ENCODE assay signal across 1 cellular context in genomic region chr15:67839358-67839928, GRCh38.
TF ChIP-seq lines count a peak whose summit lies in the region.

No MANE protein-coding gene starts in this region.

TF ChIP-seq in GM12878, 131 proteins besides CTCF, POLR2A, EP300 and RAD21:
- TF ChIP-seq PKNOX1 (IDR thresholded peaks at IDR 0.05) (peak; percentile 43), CHD1 (IDR thresholded peaks at IDR 0.05; ENCODE audit: low read depth, low read length) (no peak), ZNF384 (IDR thresholded peaks at IDR 0.05; ENCODE audit: borderline replicate concordance, low read depth, low read length) (peak; percentile 45; the same call in 1 of the 2 replicates), STAT1 (conservative IDR thresholded peaks at IDR 0.05) (0 out of 2 replicates have a peak, but pooled peaks have one; percentile 3), TARDBP (IDR thresholded peaks at IDR 0.05; ENCODE audit: borderline replicate concordance) (no peak), MTA2 (IDR thresholded peaks at IDR 0.05; ENCODE audit: low read depth) (no peak), ATF2 (IDR thresholded peaks at IDR 0.05; ENCODE audit: low read length) (no peak)
- TF ChIP-seq, protein P1, sequence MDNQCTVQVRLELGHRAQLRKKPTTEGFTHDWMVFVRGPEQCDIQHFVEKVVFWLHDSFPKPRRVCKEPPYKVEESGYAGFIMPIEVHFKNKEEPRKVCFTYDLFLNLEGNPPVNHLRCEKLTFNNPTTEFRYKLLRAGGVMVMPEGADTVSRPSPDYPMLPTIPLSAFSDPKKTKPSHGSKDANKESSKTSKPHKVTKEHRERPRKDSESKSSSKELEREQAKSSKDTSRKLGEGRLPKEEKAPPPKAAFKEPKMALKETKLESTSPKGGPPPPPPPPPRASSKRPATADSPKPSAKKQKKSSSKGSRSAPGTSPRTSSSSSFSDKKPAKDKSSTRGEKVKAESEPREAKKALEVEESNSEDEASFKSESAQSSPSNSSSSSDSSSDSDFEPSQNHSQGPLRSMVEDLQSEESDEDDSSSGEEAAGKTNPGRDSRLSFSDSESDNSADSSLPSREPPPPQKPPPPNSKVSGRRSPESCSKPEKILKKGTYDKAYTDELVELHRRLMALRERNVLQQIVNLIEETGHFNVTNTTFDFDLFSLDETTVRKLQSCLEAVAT (IDR thresholded peaks at IDR 0.05) = 0 out of 2 replicates have a peak, but pooled peaks have one; percentile 22
- TF ChIP-seq, protein P2, sequence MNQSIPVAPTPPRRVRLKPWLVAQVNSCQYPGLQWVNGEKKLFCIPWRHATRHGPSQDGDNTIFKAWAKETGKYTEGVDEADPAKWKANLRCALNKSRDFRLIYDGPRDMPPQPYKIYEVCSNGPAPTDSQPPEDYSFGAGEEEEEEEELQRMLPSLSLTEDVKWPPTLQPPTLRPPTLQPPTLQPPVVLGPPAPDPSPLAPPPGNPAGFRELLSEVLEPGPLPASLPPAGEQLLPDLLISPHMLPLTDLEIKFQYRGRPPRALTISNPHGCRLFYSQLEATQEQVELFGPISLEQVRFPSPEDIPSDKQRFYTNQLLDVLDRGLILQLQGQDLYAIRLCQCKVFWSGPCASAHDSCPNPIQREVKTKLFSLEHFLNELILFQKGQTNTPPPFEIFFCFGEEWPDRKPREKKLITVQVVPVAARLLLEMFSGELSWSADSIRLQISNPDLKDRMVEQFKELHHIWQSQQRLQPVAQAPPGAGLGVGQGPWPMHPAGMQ (IDR thresholded peaks at IDR 0.05; ENCODE audit: borderline replicate concordance) = no peak
